1 cellular context compared by ENCODE assay signal in genomic region chr6:18579869-18580268, GRCh38.
TF ChIP-seq lines count a peak whose summit lies in the region.

No MANE protein-coding gene starts in this region.

TF ChIP-seq in GM12878, 131 proteins besides CTCF, POLR2A, EP300 and RAD21 (continued from another document):
- TF ChIP-seq ZBTB33 (IDR thresholded peaks at IDR 0.05) (no peak), TBL1XR1 (IDR thresholded peaks at IDR 0.05; ENCODE audit: low read depth, low read length) (no peak), HDAC6 (IDR thresholded peaks at IDR 0.05; ENCODE audit: unreplicated experiment) (no peak), ZNF687 (IDR thresholded peaks at IDR 0.05) (no peak)
